In the genomic region with DNA sequence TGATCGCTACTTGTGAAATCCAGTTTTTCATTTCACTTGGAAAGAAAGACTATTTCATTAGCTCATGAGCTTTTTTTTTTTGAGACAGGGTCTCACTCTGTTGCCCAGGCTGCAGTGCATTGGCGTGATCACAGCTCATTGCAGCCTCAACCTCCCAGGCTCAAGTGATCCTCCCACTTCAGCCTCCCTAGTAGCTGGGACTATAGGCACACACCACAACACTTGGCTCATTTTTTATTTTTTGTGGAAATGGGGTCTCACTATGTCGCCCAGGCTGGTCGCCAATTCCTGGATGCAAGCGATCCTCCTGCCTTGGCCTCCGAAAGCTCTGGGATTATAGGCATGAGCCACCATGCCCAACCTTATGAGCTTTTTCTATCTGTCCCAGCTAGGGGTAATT, we compare ENCODE assay signal across 29 cellular contexts.
"Had no signal": no experiment of that assay in that cellular context is flagged by ENCODE, and none has a peak within 500 bp of the region (broad histone marks: within the 10 kb centered on the region; RNA-seq: fewer than 3 reads in every experiment).

No MANE protein-coding gene starts in this region.

- H3K9ac ChIP-seq: SK-N-SH had no signal

- H3K9me3 ChIP-seq: MG63, SJSA1, SK-N-SH had no signal

- H3K27me3 Mint-ChIP-seq: activated B cell treated with CpG ODN at 0.5 μM for 24 hours; activated CD4-positive, alpha-beta memory T cell treated with anti-CD3 and anti-CD28 coated beads, Interleukin-2, amount 10 ng/mL, durations not matched to agents 7 days and 5 days; activated CD8-positive, alpha-beta memory T cell treated with anti-CD3 and anti-CD28 coated beads, Interleukin-2, amount 10 ng/mL, durations not matched to agents 7 days and 5 days; activated naive CD8-positive, alpha-beta T cell treated with anti-CD3 and anti-CD28 coated beads for 36 hours had no signal

- H3K27me3 ChIP-seq: brain microvascular endothelial cell, MG63, SJSA1 had no signal

- ATAC-seq: activated CD8-positive, alpha-beta memory T cell treated with anti-CD3 and anti-CD28 coated beads, Interleukin-2, amount 10 ng/mL, durations not matched to agents 7 days and 5 days had no signal

- H3K36me3 ChIP-seq: brain microvascular endothelial cell, MG63, SJSA1 had no signal

- H3K27ac ChIP-seq: brain microvascular endothelial cell, SJSA1 had no signal

- H3K27ac Mint-ChIP-seq: activated B cell treated with CpG ODN at 0.5 μM for 24 hours; activated CD4-positive, alpha-beta memory T cell treated with anti-CD3 and anti-CD28 coated beads, Interleukin-2, amount 10 ng/mL, durations not matched to agents 7 days and 5 days; activated CD8-positive, alpha-beta memory T cell treated with anti-CD3 and anti-CD28 coated beads, Interleukin-2, amount 10 ng/mL, durations not matched to agents 7 days and 5 days; activated naive CD8-positive, alpha-beta T cell treated with anti-CD3 and anti-CD28 coated beads for 36 hours; T-helper 1 cell treated with Interleukin-12 subunit alpha and Interleukin-12 subunit beta and Interleukin-4 antibody, amounts not matched to agents 30 μg/mL and 1 μg/mL, for 36 hours; T-helper 2 cell treated with Interferon-gamma antibody and Interleukin-4, amounts not matched to agents 5 μg/mL and 100 μg/mL, for 36 hours had no signal

- DNase-seq: activated B cell treated with CpG ODN at 0.5 μM for 24 hours; activated CD4-positive, alpha-beta memory T cell treated with anti-CD3 and anti-CD28 coated beads, Interleukin-2, amount 10 ng/mL, durations not matched to agents 7 days and 5 days; activated CD4-positive, alpha-beta T cell treated with anti-CD3 and anti-CD28 coated beads for 4 hours; activated CD4-positive, CD25-positive, alpha-beta regulatory T cell treated with anti-CD3 and anti-CD28 coated beads, Interleukin-2, amount 50 U/mL, for 72 hours; activated CD8-positive, alpha-beta memory T cell treated with anti-CD3 and anti-CD28 coated beads for 24 hours; activated CD8-positive, alpha-beta memory T cell treated with anti-CD3 and anti-CD28 coated beads, Interleukin-2, amount 10 ng/mL, durations not matched to agents 7 days and 5 days; activated CD8-positive, alpha-beta memory T cell treated with anti-CD3 and anti-CD28 coated beads, Interleukin-2, amount 50 U/mL, for 48 hours; activated effector memory CD4-positive, alpha-beta T cell treated with anti-CD3 and anti-CD28 coated beads, Interleukin-2, amount 50 U/mL, for 16 hours; activated naive CD4-positive, alpha-beta T cell; activated naive CD4-positive, alpha-beta T cell treated with anti-CD3 and anti-CD28 coated beads, Interleukin-2, amount 50 U/mL, for 16 hours; activated naive CD8-positive, alpha-beta T cell treated with anti-CD3 and anti-CD28 coated beads for 36 hours; activated T-cell treated with anti-CD3 and anti-CD28 coated beads, Interleukin-2, amount 50 U/mL, for 48 hours; amniotic stem cell; aorta; brain microvascular endothelial cell; central memory CD4-positive, alpha-beta T cell; Kasumi-1; MG63; NCI-H1048; NCI-H1436; NCI-H1694; NCI-H2029; NCI-H345; OCI-M1; SHP77; SK-N-SH had no signal

- H3K4me3 ChIP-seq: MG63, SJSA1 had no signal

- H3K9me3 Mint-ChIP-seq: activated B cell treated with CpG ODN at 0.5 μM for 24 hours; activated CD4-positive, alpha-beta memory T cell treated with anti-CD3 and anti-CD28 coated beads, Interleukin-2, amount 10 ng/mL, durations not matched to agents 7 days and 5 days; T-helper 1 cell treated with Interleukin-12 subunit alpha and Interleukin-12 subunit beta and Interleukin-4 antibody, amounts not matched to agents 30 μg/mL and 1 μg/mL, for 36 hours; T-helper 2 cell treated with Interferon-gamma antibody and Interleukin-4, amounts not matched to agents 5 μg/mL and 100 μg/mL, for 36 hours had no signal

- H3K4me3 Mint-ChIP-seq: activated B cell treated with CpG ODN at 0.5 μM for 24 hours; activated CD4-positive, alpha-beta memory T cell treated with anti-CD3 and anti-CD28 coated beads, Interleukin-2, amount 10 ng/mL, durations not matched to agents 7 days and 5 days; activated CD8-positive, alpha-beta memory T cell treated with anti-CD3 and anti-CD28 coated beads, Interleukin-2, amount 10 ng/mL, durations not matched to agents 7 days and 5 days; activated naive CD8-positive, alpha-beta T cell treated with anti-CD3 and anti-CD28 coated beads for 36 hours; T-helper 1 cell treated with Interleukin-12 subunit alpha and Interleukin-12 subunit beta and Interleukin-4 antibody, amounts not matched to agents 30 μg/mL and 1 μg/mL, for 36 hours; T-helper 2 cell treated with Interferon-gamma antibody and Interleukin-4, amounts not matched to agents 5 μg/mL and 100 μg/mL, for 36 hours had no signal

- H3K9me2 ChIP-seq: SK-N-SH had no signal

- H3K4me2 ChIP-seq: SK-N-SH had no signal
